22 cellular contexts compared by ENCODE assay signal in the genomic region with DNA sequence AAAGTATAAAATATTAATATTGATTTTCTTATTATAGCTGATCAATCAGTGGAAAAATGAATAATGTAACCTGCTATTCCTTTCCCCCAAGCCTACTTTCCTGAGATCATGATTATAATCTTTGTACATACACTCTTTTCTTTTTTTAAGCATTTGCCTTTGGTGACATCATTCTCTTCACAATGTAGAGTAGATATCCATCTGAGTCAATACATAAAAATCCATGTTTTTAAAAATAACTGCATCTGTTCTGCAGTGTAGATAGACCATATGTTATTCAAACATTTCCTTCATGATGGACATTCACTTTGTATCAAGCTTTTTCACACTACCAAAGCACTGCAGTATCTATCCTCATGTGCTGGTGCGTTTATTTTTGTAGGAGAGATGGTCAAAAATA.
"Had no signal": no experiment of that assay in that cellular context is flagged by ENCODE, and none has a peak within 500 bp of the region (broad histone marks: within the 10 kb centered on the region; RNA-seq: fewer than 3 reads in every experiment).

No MANE protein-coding gene starts in this region.

- H3K4me3 ChIP-seq: cardiac muscle cell, colonic mucosa, left lung, right atrium auricular region, smooth muscle cell, transverse colon, vagina had no signal

- ATAC-seq: activated naive CD8-positive, alpha-beta T cell treated with anti-CD3 and anti-CD28 coated beads, Interleukin-2, amount 50 U/mL, for 24 hours; left lung; natural killer cell treated with Interleukin-12 subunit alpha and Interleukin-12 subunit beta and Interleukin-15 and Interleukin-18, amount 100 ng/mL, for 72 hours had no signal

- H3K4me1 ChIP-seq: colonic mucosa, left lung had no signal

- H3K4me2 ChIP-seq: smooth muscle cell had no signal

- H3K27me3 ChIP-seq: cardiac muscle cell, colonic mucosa, left lung, right atrium auricular region, transverse colon, vagina had no signal

- DNase-seq: activated CD4-positive, alpha-beta T cell treated with anti-CD3 and anti-CD28 coated beads for 1 hour; activated CD4-positive, alpha-beta T cell treated with anti-CD3 and anti-CD28 coated beads, Interleukin-2, amount 50 U/mL, for 4 hours; activated naive CD4-positive, alpha-beta T cell treated with anti-CD3 and anti-CD28 coated beads for 36 hours; activated naive CD8-positive, alpha-beta T cell treated with anti-CD3 and anti-CD28 coated beads, Interleukin-2, amount 50 U/mL, for 24 hours; colonic mucosa; effector CD4-positive, alpha-beta T cell; hippocampal formation; kidney; left lung; nucleus accumbens; stimulated activated CD4-positive, alpha-beta T cell treated with anti-CD3 and anti-CD28 coated beads, Interleukin-4, amount 100 ng/mL, for 4 hours; stimulated activated CD8-positive, alpha-beta memory T cell treated with anti-CD3 and anti-CD28 coated beads, Interleukin-4, amount 100 ng/mL, for 48 hours; stimulated activated naive CD4-positive, alpha-beta T cell treated with Interleukin-2 at 50 U/mL for 16 hours; substantia nigra; T-helper 1 cell; transverse colon had no signal

- H3K27ac ChIP-seq: cardiac muscle cell, colonic mucosa, left lung, right atrium auricular region, transverse colon, vagina, VCaP had no signal

- H3K36me3 ChIP-seq: cardiac muscle cell, colonic mucosa, left lung, right atrium auricular region, transverse colon, vagina had no signal

- H3K9me3 ChIP-seq: colonic mucosa, left lung, right atrium auricular region, transverse colon, vagina had no signal
